ENCODE assay signal across 10 cellular contexts in genomic region chr3:159882784-159883779, GRCh38. TPM values are rescaled to one million over a fixed set of nuclear protein-coding genes. Genes with fewer than 3 reads are reported as not detected.
DNase-seq lines count a peak whose midpoint lies in the region; ATAC-seq and TF ChIP-seq lines count a peak whose summit lies in the region.
"Had no signal": no experiment of that assay in that cellular context is flagged by ENCODE, and none has a peak within 500 bp of the region (broad histone marks: within the 10 kb centered on the region; RNA-seq: fewer than 3 reads in every experiment).

No MANE protein-coding gene starts in this region.

- H3K9ac ChIP-seq in muscle layer of colon (ENCODE audit: low read length), result no peak overlapping the region

- POLR2A ChIA-PET in activated CD8-positive, alpha-beta T cell treated with anti-CD3 and anti-CD28 coated beads for 36 hours (lab: Charles Lee), result no interaction called here

- no peaks in the 10 kb centered on the region for H3K36me3 Mint-ChIP-seq in activated CD8-positive, alpha-beta T cell treated with anti-CD3 and anti-CD28 coated beads for 36 hours (ENCODE audit: low read depth)

- peak overlapping the region; percentile 84 for H3K27ac ChIP-seq in caudate nucleus (ENCODE audit: low read depth, low read length)
- H3K27ac ChIP-seq in muscle layer of colon (ENCODE audit: low read depth, low read length), result peak overlapping the region; percentile 47

- intact Hi-C loops in activated CD8-positive, alpha-beta T cell treated with anti-CD3 and anti-CD28 coated beads for 36 hours (cut with micrococcal nuclease), result loop anchor here (10.0 kb wide), 2 partner anchors 462 to 602 kb away; no protein-coding TSS in a partner anchor

- H3K27ac Mint-ChIP-seq in activated CD8-positive, alpha-beta T cell treated with anti-CD3 and anti-CD28 coated beads for 36 hours, result no peak overlapping the region

- no peaks in the 10 kb centered on the region for H3K9me3 Mint-ChIP-seq in activated CD8-positive, alpha-beta T cell treated with anti-CD3 and anti-CD28 coated beads for 36 hours

- H3K4me3 Mint-ChIP-seq in activated CD8-positive, alpha-beta T cell treated with anti-CD3 and anti-CD28 coated beads for 36 hours, result no peak overlapping the region

- peaks cover 5% of the 10 kb centered on the region for H3K36me3 ChIP-seq in muscle layer of colon (ENCODE audit: insufficient read depth, low read length)

- H3K4me3 ChIP-seq in muscle layer of colon (ENCODE audit: low read depth in 1 of 2, low read length in 2 of 2), result no peak overlapping the region

- DNase-seq in AG08395 (ENCODE audit: low spot score) (peak; percentile 22), NCI-H1417 treated with DMSO at 0.1 percent for 48 hours (lab: John Stamatoyannopoulos, UW) (peak; percentile 70), caudate nucleus (lab: John Stamatoyannopoulos, UW) (peak in 5 of 61 donors; percentile 17 to 56 (median 34)), NCI-H1694 treated with DMSO at 0.1 percent for 48 hours (lab: John Stamatoyannopoulos, UW) (no peak)
- no peak for DNase-seq in activated CD8-positive, alpha-beta memory T cell treated with anti-CD3 and anti-CD28 coated beads for 24 hours
- DNase-seq in activated CD8-positive, alpha-beta T cell treated with anti-CD3 and anti-CD28 coated beads for 36 hours, result no peak
- DNase-seq: activated CD4-positive, alpha-beta T cell treated with anti-CD3 and anti-CD28 coated beads for 4 hours; DND-41 had no signal

- H3K9me3 ChIP-seq in muscle layer of colon (ENCODE audit: low read length), result no peaks in the 10 kb centered on the region

- CTCF ChIA-PET in activated CD8-positive, alpha-beta T cell treated with anti-CD3 and anti-CD28 coated beads for 36 hours (lab: Charles Lee), result interaction anchor here (1.0 to 8.4 kb wide), 8 partner anchors 9 to 530 kb away, joined by 3 to 105 read pairs (median 8); partner anchors contain the start of gene IL12A

- peaks cover 72% of the 10 kb centered on the region for H3K4me1 ChIP-seq in muscle layer of colon (ENCODE audit: insufficient read depth, low read length)

- no peaks in the 10 kb centered on the region for H3K4me1 Mint-ChIP-seq in activated CD8-positive, alpha-beta T cell treated with anti-CD3 and anti-CD28 coated beads for 36 hours (ENCODE audit: low read depth)

- peaks cover 1% of the 10 kb centered on the region for H3K27me3 Mint-ChIP-seq in activated CD8-positive, alpha-beta T cell treated with anti-CD3 and anti-CD28 coated beads for 36 hours

- ATAC-seq in activated CD8-positive, alpha-beta T cell treated with anti-CD3 and anti-CD28 coated beads for 36 hours, result no peak
- no peak for ATAC-seq in HG03039 (IDR thresholded peaks at IDR 0.05; ENCODE audit: unreplicated experiment)

- no peaks in the 10 kb centered on the region for H3K27me3 ChIP-seq in muscle layer of colon (ENCODE audit: control insufficient read depth in 1 of 2, insufficient read depth in 2 of 2, low read length in 2 of 2)

- no peak for TF ChIP-seq CTCF in activated CD8-positive, alpha-beta T cell treated with anti-CD3 and anti-CD28 coated beads for 36 hours (IDR thresholded peaks at IDR 0.05)

RNA-seq across cellular contexts. Expression of gene SCHIP1, which starts 43.4 kb away (rescaled TPM):
- total RNA-seq in activated CD8-positive, alpha-beta T cell treated with anti-CD3 and anti-CD28 coated beads for 36 hours, result not detected

Comparison
In these comparisons a context has a peak if more than half of its experiments do, and no peak if none do; other contexts are left out.
1. DNase-seq: peak in AG08395 (single experiment) and NCI-H1417 treated with DMSO at 0.1 percent for 48 hours (single experiment); none in activated CD8-positive, alpha-beta memory T cell treated with anti-CD3 and anti-CD28 coated beads for 24 hours (single experiment), NCI-H1694 treated with DMSO at 0.1 percent for 48 hours (single experiment) and activated CD8-positive, alpha-beta T cell treated with anti-CD3 and anti-CD28 coated beads for 36 hours (single experiment).